2 cellular contexts compared by ENCODE assay signal in the genomic region with DNA sequence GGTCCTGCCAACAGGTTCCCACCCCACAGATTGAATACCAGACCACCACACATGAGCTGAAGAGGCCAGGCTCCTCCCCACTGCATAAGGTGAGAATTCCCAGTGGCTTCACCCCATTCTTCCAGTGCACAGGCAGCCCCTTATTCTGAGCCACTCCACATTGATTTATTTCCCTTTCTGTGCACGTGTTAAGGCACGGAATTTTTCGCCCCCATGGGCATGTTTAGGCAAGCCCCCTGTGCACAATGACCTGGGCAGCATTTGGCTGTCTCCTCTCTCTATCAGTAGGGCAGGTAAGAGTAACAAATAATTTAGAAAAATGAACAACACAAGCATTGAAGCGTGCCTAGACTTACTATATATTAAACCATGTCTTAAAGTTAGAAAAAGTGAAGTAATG.
TF ChIP-seq lines count a peak whose summit lies in the region.

No MANE protein-coding gene starts in this region.

TF ChIP-seq in GM12878, 131 proteins besides CTCF, POLR2A, EP300 and RAD21:
- TF ChIP-seq, protein P1, sequence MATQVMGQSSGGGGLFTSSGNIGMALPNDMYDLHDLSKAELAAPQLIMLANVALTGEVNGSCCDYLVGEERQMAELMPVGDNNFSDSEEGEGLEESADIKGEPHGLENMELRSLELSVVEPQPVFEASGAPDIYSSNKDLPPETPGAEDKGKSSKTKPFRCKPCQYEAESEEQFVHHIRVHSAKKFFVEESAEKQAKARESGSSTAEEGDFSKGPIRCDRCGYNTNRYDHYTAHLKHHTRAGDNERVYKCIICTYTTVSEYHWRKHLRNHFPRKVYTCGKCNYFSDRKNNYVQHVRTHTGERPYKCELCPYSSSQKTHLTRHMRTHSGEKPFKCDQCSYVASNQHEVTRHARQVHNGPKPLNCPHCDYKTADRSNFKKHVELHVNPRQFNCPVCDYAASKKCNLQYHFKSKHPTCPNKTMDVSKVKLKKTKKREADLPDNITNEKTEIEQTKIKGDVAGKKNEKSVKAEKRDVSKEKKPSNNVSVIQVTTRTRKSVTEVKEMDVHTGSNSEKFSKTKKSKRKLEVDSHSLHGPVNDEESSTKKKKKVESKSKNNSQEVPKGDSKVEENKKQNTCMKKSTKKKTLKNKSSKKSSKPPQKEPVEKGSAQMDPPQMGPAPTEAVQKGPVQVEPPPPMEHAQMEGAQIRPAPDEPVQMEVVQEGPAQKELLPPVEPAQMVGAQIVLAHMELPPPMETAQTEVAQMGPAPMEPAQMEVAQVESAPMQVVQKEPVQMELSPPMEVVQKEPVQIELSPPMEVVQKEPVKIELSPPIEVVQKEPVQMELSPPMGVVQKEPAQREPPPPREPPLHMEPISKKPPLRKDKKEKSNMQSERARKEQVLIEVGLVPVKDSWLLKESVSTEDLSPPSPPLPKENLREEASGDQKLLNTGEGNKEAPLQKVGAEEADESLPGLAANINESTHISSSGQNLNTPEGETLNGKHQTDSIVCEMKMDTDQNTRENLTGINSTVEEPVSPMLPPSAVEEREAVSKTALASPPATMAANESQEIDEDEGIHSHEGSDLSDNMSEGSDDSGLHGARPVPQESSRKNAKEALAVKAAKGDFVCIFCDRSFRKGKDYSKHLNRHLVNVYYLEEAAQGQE (IDR thresholded peaks at IDR 0.05; ENCODE audit: low read depth, low read length), result no peak
- no peak for TF ChIP-seq RCOR1 (conservative IDR thresholded peaks at IDR 0.05; ENCODE audit: low read depth, low read length)
- TF ChIP-seq MXI1 (IDR thresholded peaks at IDR 0.05; ENCODE audit: low read depth, low read length), result no peak
- no peak for TF ChIP-seq TCF3 (IDR thresholded peaks at IDR 0.05; ENCODE audit: borderline replicate concordance, insufficient read depth, low read depth, low read length)

TF ChIP-seq in HepG2, 621 proteins besides CTCF, POLR2A, EP300 and RAD21:
- TF ChIP-seq ZNF569 (CRISPR knock-in tag; IDR thresholded peaks at IDR 0.05; ENCODE audit: borderline replicate concordance) (no peak), ZMYM3 (CRISPR knock-in tag; IDR thresholded peaks at IDR 0.05) (no peak), TCF7L2 (IDR thresholded peaks at IDR 0.05; ENCODE audit: low read depth, low read length) (no peak), ZNF431 (CRISPR knock-in tag; IDR thresholded peaks at IDR 0.05; ENCODE audit: borderline replicate concordance, low read depth) (no peak), GFI1 (CRISPR knock-in tag; IDR thresholded peaks at IDR 0.05; ENCODE audit: borderline replicate concordance) (no peak), TARDBP (CRISPR knock-in tag; IDR thresholded peaks at IDR 0.05) (no peak), YY1 (IDR thresholded peaks at IDR 0.05; ENCODE audit: insufficient read depth, insufficient replicate concordance, low read depth, low read length) (no peak), HNRNPL (IDR thresholded peaks at IDR 0.05; ENCODE audit: low read depth, low read length) (no peak), HNRNPH1 (optimal IDR thresholded peaks at IDR 0.05; ENCODE audit: low read depth, low read length) (no peak)
- TF ChIP-seq, protein P2, sequence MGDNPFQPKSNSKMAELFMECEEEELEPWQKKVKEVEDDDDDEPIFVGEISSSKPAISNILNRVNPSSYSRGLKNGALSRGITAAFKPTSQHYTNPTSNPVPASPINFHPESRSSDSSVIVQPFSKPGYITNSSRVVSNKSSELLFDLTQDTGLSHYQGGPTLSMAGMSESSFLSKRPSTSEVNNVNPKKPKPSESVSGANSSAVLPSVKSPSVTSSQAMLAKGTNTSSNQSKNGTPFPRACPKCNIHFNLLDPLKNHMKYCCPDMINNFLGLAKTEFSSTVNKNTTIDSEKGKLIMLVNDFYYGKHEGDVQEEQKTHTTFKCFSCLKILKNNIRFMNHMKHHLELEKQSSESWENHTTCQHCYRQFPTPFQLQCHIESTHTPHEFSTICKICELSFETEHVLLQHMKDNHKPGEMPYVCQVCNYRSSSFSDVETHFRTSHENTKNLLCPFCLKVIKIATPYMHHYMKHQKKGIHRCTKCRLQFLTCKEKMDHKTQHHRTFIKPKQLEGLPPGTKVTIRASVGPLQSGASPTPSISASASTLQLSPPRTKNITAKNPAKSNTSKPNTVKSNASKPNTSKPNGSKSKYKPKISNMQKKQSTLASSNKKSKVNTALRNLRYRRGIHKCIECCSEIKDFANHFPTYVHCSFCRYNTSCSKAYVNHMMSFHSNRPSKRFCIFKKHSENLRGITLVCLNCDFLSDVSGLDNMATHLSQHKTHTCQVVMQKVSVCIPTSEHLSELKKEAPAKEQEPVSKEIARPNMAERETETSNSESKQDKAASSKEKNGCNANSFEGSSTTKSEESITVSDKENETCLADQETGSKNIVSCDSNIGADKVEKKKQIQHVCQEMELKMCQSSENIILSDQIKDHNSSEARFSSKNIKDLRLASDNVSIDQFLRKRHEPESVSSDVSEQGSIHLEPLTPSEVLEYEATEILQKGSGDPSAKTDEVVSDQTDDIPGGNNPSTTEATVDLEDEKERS (CRISPR knock-in tag; IDR thresholded peaks at IDR 0.05), result no peak
- TF ChIP-seq, protein P3, sequence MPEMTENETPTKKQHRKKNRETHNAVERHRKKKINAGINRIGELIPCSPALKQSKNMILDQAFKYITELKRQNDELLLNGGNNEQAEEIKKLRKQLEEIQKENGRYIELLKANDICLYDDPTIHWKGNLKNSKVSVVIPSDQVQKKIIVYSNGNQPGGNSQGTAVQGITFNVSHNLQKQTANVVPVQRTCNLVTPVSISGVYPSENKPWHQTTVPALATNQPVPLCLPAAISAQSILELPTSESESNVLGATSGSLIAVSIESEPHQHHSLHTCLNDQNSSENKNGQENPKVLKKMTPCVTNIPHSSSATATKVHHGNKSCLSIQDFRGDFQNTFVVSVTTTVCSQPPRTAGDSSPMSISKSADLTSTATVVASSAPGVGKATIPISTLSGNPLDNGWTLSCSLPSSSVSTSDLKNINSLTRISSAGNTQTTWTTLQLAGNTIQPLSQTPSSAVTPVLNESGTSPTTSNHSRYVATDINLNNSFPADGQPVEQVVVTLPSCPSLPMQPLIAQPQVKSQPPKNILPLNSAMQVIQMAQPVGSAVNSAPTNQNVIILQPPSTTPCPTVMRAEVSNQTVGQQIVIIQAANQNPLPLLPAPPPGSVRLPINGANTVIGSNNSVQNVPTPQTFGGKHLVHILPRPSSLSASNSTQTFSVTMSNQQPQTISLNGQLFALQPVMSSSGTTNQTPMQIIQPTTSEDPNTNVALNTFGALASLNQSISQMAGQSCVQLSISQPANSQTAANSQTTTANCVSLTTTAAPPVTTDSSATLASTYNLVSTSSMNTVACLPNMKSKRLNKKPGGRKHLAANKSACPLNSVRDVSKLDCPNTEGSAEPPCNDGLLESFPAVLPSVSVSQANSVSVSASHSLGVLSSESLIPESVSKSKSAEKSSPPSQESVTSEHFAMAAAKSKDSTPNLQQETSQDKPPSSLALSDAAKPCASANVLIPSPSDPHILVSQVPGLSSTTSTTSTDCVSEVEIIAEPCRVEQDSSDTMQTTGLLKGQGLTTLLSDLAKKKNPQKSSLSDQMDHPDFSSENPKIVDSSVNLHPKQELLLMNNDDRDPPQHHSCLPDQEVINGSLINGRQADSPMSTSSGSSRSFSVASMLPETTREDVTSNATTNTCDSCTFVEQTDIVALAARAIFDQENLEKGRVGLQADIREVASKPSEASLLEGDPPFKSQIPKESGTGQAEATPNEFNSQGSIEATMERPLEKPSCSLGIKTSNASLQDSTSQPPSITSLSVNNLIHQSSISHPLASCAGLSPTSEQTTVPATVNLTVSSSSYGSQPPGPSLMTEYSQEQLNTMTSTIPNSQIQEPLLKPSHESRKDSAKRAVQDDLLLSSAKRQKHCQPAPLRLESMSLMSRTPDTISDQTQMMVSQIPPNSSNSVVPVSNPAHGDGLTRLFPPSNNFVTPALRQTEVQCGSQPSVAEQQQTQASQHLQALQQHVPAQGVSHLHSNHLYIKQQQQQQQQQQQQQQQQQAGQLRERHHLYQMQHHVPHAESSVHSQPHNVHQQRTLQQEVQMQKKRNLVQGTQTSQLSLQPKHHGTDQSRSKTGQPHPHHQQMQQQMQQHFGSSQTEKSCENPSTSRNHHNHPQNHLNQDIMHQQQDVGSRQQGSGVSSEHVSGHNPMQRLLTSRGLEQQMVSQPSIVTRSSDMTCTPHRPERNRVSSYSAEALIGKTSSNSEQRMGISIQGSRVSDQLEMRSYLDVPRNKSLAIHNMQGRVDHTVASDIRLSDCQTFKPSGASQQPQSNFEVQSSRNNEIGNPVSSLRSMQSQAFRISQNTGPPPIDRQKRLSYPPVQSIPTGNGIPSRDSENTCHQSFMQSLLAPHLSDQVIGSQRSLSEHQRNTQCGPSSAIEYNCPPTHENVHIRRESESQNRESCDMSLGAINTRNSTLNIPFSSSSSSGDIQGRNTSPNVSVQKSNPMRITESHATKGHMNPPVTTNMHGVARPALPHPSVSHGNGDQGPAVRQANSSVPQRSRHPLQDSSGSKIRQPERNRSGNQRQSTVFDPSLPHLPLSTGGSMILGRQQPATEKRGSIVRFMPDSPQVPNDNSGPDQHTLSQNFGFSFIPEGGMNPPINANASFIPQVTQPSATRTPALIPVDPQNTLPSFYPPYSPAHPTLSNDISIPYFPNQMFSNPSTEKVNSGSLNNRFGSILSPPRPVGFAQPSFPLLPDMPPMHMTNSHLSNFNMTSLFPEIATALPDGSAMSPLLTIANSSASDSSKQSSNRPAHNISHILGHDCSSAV (CRISPR knock-in tag; IDR thresholded peaks at IDR 0.05; ENCODE audit: borderline replicate concordance), result no peak
- TF ChIP-seq, protein P4, sequence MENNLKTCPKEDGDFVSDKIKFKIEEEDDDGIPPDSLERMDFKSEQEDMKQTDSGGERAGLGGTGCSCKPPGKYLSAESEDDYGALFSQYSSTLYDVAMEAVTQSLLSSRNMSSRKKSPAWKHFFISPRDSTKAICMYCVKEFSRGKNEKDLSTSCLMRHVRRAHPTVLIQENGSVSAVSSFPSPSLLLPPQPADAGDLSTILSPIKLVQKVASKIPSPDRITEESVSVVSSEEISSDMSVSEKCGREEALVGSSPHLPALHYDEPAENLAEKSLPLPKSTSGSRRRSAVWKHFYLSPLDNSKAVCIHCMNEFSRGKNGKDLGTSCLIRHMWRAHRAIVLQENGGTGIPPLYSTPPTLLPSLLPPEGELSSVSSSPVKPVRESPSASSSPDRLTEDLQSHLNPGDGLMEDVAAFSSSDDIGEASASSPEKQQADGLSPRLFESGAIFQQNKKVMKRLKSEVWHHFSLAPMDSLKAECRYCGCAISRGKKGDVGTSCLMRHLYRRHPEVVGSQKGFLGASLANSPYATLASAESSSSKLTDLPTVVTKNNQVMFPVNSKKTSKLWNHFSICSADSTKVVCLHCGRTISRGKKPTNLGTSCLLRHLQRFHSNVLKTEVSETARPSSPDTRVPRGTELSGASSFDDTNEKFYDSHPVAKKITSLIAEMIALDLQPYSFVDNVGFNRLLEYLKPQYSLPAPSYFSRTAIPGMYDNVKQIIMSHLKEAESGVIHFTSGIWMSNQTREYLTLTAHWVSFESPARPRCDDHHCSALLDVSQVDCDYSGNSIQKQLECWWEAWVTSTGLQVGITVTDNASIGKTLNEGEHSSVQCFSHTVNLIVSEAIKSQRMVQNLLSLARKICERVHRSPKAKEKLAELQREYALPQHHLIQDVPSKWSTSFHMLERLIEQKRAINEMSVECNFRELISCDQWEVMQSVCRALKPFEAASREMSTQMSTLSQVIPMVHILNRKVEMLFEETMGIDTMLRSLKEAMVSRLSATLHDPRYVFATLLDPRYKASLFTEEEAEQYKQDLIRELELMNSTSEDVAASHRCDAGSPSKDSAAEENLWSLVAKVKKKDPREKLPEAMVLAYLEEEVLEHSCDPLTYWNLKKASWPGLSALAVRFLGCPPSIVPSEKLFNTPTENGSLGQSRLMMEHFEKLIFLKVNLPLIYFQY (CRISPR knock-in tag; IDR thresholded peaks at IDR 0.05; ENCODE audit: borderline replicate concordance), result no peak
